In genomic region chr11:123254357-123254756, GRCh38 we compare ENCODE assay signal across 2 cellular contexts.
A peak's percentile ranks its signal among the peaks of the same experiment; 100 is the strongest.
TF ChIP-seq lines count a peak whose summit lies in the region.

No MANE protein-coding gene starts in this region.

TF ChIP-seq in IMR-90, 13 proteins besides CTCF, POLR2A, EP300 and RAD21:
- TF ChIP-seq MAFK (IDR thresholded peaks at IDR 0.05; ENCODE audit: low read depth, low read length), result no peak
- no peak for TF ChIP-seq SMC3 (IDR thresholded peaks at IDR 0.05; ENCODE audit: low read depth, low read length)

TF ChIP-seq in H1, 55 proteins besides CTCF, POLR2A, EP300 and RAD21:
- TF ChIP-seq SAP30 (IDR thresholded peaks at IDR 0.05; ENCODE audit: insufficient read depth, insufficient replicate concordance, low read length), result no peak
- TF ChIP-seq KDM1A (IDR thresholded peaks at IDR 0.05; ENCODE audit: borderline replicate concordance, low read length), result peak; percentile 50; the same call in 1 of the 2 replicates
